Comparison of ENCODE assay signal across 8 cellular contexts in the genomic region with DNA sequence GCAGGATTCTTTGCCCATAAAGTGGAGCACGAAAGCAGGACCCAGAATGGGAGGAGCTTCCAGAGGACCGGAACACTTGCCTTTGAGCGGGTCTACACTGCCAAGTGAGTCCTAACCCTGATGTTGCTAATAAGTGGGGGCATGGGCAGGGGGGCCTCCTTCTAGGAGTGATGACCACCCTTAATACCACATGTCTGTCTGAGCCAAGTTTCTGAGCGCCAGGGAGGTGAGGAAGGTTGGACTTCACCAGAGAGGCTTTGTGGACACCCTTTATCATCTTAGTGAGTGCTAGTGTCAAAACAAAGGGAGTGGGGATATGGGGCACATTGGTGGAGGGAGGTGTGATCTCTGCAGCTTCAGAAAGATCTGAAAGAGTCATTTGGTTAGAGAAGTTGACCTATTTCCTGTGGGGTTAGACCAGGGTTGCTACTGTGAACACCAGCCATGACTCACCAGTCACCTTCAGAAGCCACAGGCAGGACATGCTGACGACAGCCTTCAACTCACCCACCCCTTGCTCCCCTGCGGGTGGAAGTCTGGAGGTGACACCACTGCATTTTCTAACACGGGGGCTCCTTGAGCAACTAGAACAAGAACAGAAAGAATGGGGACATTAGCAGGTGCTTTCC. TPM values are rescaled to one million over a fixed set of nuclear protein-coding genes. Genes with fewer than 3 reads are reported as not detected.
DNase-seq lines count a peak whose midpoint lies in the region; ATAC-seq and TF ChIP-seq lines count a peak whose summit lies in the region.

No MANE protein-coding gene starts in this region.

- 45 to 68% methylated on average over 7 of the region's 7 CpGs for WGBS in lung, 2 donors

- CTCF ChIA-PET in activated naive CD4-positive, alpha-beta T cell treated with anti-CD3 and anti-CD28 coated beads, Interleukin-2, amount 10 ng/mL, durations not matched to agents 7 days and 5 days (lab: Charles Lee): no interaction called here

- peak overlapping the region; percentile 13 to 86 for H3K27ac ChIP-seq in lung (ENCODE audit: low read depth in 1 of 2, low read length in 1 of 2)

- TF ChIP-seq CTCF in lung (IDR thresholded peaks at IDR 0.05; ENCODE audit: control extremely low read depth, extremely low read depth): no peak

- peaks cover 49% of the 10 kb centered on the region for H3K36me3 Mint-ChIP-seq in activated naive CD4-positive, alpha-beta T cell treated with anti-CD3 and anti-CD28 coated beads, Interleukin-2, amount 10 ng/mL, durations not matched to agents 7 days and 5 days

- H3K27me3 ChIP-seq in lung (ENCODE audit: control insufficient read depth, insufficient read depth): no peaks in the 10 kb centered on the region

- H3K9me3 Mint-ChIP-seq in activated naive CD4-positive, alpha-beta T cell treated with anti-CD3 and anti-CD28 coated beads, Interleukin-2, amount 10 ng/mL, durations not matched to agents 7 days and 5 days: no peaks in the 10 kb centered on the region

- peak overlapping the region; percentile 76 for H3K27ac Mint-ChIP-seq in activated naive CD4-positive, alpha-beta T cell treated with anti-CD3 and anti-CD28 coated beads, Interleukin-2, amount 10 ng/mL, durations not matched to agents 7 days and 5 days

- no peaks in the 10 kb centered on the region for H3K9me3 ChIP-seq in lung (ENCODE audit: control insufficient read depth in 2 of 2, insufficient read depth in 1 of 2, low read length in 1 of 2)

- peaks cover 65% of the 10 kb centered on the region for H3K4me1 Mint-ChIP-seq in activated naive CD4-positive, alpha-beta T cell treated with anti-CD3 and anti-CD28 coated beads, Interleukin-2, amount 10 ng/mL, durations not matched to agents 7 days and 5 days

- no peak overlapping the region for H3K4me3 ChIP-seq in lung

- H3K4me3 Mint-ChIP-seq in activated naive CD4-positive, alpha-beta T cell treated with anti-CD3 and anti-CD28 coated beads, Interleukin-2, amount 10 ng/mL, durations not matched to agents 7 days and 5 days: peak overlapping the region; percentile 53

- H3K36me3 ChIP-seq in lung (ENCODE audit: control insufficient read depth in 2 of 2, insufficient read depth in 2 of 2, low read length in 2 of 2): peaks cover 0 to 2% of the 10 kb centered on the region in 2 donors

- peaks cover 11% of the 10 kb centered on the region for H3K27me3 Mint-ChIP-seq in activated naive CD4-positive, alpha-beta T cell treated with anti-CD3 and anti-CD28 coated beads, Interleukin-2, amount 10 ng/mL, durations not matched to agents 7 days and 5 days

- DNase-seq in SIG-M5 (lab: John Stamatoyannopoulos, UW): peak; percentile 45
- DNase-seq in activated naive CD4-positive, alpha-beta T cell treated with anti-CD3 and anti-CD28 coated beads, Interleukin-2, amount 10 ng/mL, durations not matched to agents 7 days and 5 days: peak; percentile 88
- peak; percentile 63 for DNase-seq in lung (ENCODE audit: low spot score)
- peak; percentile 83 to 87 for DNase-seq in stimulated activated CD8-positive, alpha-beta memory T cell treated with anti-CD3 and anti-CD28 coated beads, Interleukin-7, amount 100 ng/mL, for 4 hours (ENCODE audit: low read depth in 2 of 2)
- DNase-seq in superior temporal gyrus (ENCODE audit: extremely low spot score): no peak
- DNase-seq in DMS114 treated with DMSO at 0.1 percent for 48 hours (lab: John Stamatoyannopoulos, UW; ENCODE audit: unreplicated experiment): no peak

- H3K4me1 ChIP-seq in lung (ENCODE audit: control insufficient read depth in 2 of 2, insufficient read depth in 2 of 2, low read length in 2 of 2): peaks cover 0 to 21% of the 10 kb centered on the region in 2 donors

- ATAC-seq in GM18909 (IDR thresholded peaks at IDR 0.05; ENCODE audit: poor library complexity, unreplicated experiment) (peak; percentile 96), HG03060 (IDR thresholded peaks at IDR 0.05; ENCODE audit: low read depth, unreplicated experiment) (peak; percentile 77), lung (ENCODE audit: insufficient read depth, low FRiP score) (peak; percentile 50)

RNA-seq across cellular contexts. Expression of a gene that starts 8.8 kb away (rescaled TPM):
- total RNA-seq in lung: 100 to 1,000 TPM in 1 of 2 donors, 10 to 100 TPM in 1; 17.9 to 192 TPM
- polyA plus RNA-seq in lung: 100 to 1,000 TPM in 1 of 2 donors, 10 to 100 TPM in 1; 30.6 to 753 TPM

Comparison
In these comparisons a context has a peak if more than half of its experiments do, and no peak if none do; other contexts are left out.
1. DNase-seq: peak in SIG-M5 (single experiment), activated naive CD4-positive, alpha-beta T cell treated with anti-CD3 and anti-CD28 coated beads, Interleukin-2, amount 10 ng/mL, durations not matched to agents 7 days and 5 days (single experiment), lung (single experiment) and stimulated activated CD8-positive, alpha-beta memory T cell treated with anti-CD3 and anti-CD28 coated beads, Interleukin-7, amount 100 ng/mL, for 4 hours (2 of 2); none in superior temporal gyrus (single experiment) and DMS114 treated with DMSO at 0.1 percent for 48 hours (single experiment).
2. Peak in every context shown above with its lines, with median percentiles within 50 percentile points of each other: ATAC-seq.